In the genomic region with DNA sequence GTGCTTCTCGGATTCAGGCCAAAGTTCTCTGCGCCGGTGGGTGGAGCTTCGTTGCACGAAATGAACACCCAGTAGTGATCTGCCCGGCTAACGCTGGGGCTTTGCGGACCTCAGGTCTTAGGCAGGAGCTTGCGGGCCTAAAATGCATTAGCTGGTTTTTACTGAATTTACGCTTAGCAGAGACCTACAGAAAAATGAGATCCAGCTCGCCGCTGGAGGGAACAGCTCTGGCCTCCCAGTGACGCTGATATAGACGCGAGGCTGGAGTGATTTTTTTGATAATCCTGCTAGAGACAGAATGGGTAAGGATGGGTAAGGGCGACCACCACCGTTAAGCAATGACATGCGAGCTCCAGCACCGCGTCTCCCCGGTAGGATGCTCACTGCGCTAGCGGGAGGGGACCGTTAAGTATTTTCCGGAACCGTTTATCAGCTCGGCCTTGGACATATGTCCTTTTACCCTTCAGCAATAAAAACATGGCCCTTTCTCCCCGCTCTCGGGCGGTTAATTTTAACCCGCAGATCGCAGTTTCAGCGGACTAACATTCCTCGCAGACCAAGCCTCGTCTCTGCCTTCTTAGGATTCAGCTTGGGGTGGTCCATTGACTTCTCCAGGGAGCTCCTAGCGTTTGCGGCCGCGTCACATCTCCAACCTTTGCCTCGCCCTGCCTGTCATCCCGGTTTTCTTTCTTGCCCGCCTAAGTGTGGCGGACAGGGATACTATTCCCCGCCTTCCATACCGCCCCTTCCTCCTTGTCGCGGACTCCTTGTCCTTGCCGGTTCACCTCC, we compare ENCODE assay signal across 9 cellular contexts.
DNase-seq lines count a peak whose midpoint lies in the region; ATAC-seq lines count a peak whose summit lies in the region.
"Had no signal": no experiment of that assay in that cellular context is flagged by ENCODE, and none has a peak within 500 bp of the region (broad histone marks: within the 10 kb centered on the region; RNA-seq: fewer than 3 reads in every experiment).

No MANE protein-coding gene starts in this region.

- H3K27ac Mint-ChIP-seq in naive B cell = peak overlapping the region in 2 of 6 donors; percentile 33 to 77

- ATAC-seq in naive B cell (ENCODE audit: low read depth in 2 of 2) (no peak), GM21737 (IDR thresholded peaks at IDR 0.05; ENCODE audit: unreplicated experiment) (no peak)

- peaks cover 2 to 24% (median 7%) of the 10 kb centered on the region in 7 donors for H3K9me3 Mint-ChIP-seq in naive B cell

- H3K4me1 Mint-ChIP-seq in naive B cell = peaks cover 5 to 16% (median 12%) of the 10 kb centered on the region in 3 donors

- DNase-seq in EH (ENCODE audit: low read depth) (peak; percentile 13), NCI-H2171 (lab: John Stamatoyannopoulos, UW) (peak; percentile 52), naive B cell (no peak), activated T-cell treated with anti-CD3 and anti-CD28 coated beads for 4 hours (no peak), COLO829 (ENCODE audit: low spot score) (no peak)
- DNase-seq in NK-92 treated with Interleukin-12 subunit alpha and Interleukin-12 subunit beta, amount 100 ng/mL, for 24 hours (lab: John Stamatoyannopoulos, UW) = no peak

- peaks cover 66 to 87% (median 77%) of the 10 kb centered on the region in 3 donors for H3K27me3 Mint-ChIP-seq in naive B cell

- H3K27ac ChIP-seq in cingulate gyrus (ENCODE audit: low read depth, low read length) = peak overlapping the region; percentile 83
- H3K27ac ChIP-seq: skin epidermis had no signal

- H3K36me3 Mint-ChIP-seq in naive B cell = peaks cover 0 to 22% of the 10 kb centered on the region in 2 donors

- peak overlapping the region in 7 of 8 donors; percentile 13 to 76 (median 62) for H3K4me3 Mint-ChIP-seq in naive B cell

Comparison
In these comparisons a context has a peak if more than half of its experiments do, and no peak if none do; other contexts are left out.
1. DNase-seq: peak in EH (single experiment) and NCI-H2171 (single experiment); none in naive B cell (single experiment), NK-92 treated with Interleukin-12 subunit alpha and Interleukin-12 subunit beta, amount 100 ng/mL, for 24 hours (single experiment), activated T-cell treated with anti-CD3 and anti-CD28 coated beads for 4 hours (single experiment) and COLO829 (single experiment).